8 cellular contexts compared by ENCODE assay signal in the genomic region with DNA sequence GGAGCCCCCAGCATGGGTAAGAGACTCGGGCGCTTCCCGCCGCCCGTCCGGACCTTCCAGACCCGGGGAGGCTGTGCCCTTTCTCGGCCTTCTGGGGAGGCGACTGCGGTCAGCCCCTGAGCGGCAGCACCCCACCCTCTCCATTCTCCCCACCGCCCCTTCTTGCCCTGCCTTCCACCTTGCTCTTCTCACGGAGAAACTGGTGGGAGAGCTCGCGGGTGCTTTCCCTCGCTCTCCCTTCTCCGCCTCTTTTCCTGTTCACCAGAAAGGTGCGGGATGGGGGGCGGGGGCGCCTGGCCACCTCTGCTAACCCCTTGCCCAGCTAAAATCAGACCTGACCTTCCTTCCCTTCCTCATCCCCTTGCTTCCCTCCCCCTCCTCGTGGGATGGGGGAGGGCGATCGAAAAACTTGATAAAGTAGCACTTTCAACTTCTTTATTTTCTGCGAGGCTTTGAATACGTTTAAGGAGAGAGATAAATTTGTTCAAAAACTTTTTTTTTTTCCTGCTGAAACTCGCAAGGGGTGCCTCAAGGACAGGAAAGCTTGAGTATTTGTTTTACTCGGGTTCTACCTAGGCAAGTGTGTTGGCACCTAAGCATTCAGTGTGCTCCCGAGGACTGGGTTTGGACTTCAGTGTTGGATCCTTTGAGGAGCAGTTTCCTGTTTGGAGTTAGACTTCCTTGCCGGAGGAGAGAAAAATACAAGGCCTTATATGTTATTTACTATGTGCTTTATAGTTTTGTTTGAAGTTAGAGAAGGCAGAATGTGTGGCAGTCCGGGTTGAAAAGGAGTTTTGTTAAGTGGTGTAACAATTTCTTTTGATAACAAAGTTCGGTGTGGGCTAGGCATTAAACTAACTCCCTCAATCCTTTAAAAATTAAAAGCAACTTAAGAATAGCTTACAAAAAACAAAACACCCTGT. TPM values are rescaled to one million over a fixed set of nuclear protein-coding genes. Genes with fewer than 3 reads are reported as not detected.
DNase-seq lines count a peak whose midpoint lies in the region; ATAC-seq and TF ChIP-seq lines count a peak whose summit lies in the region.

No MANE protein-coding gene starts in this region.

- peak overlapping the region in 1 of 2 experiments; percentile 90 for H2BK12ac ChIP-seq in mesenchymal stem cell (ENCODE audit: low read length in 2 of 2)

- ATAC-seq in GM18867 (IDR thresholded peaks at IDR 0.05; ENCODE audit: unreplicated experiment): peak; percentile 38
- ATAC-seq in HG03159 (IDR thresholded peaks at IDR 0.05; ENCODE audit: unreplicated experiment): peak; percentile 29
- no peak; the same call in 1 of the 3 replicates for ATAC-seq in RWPE2 (ENCODE audit: low read depth)
- ATAC-seq in upper lobe of right lung: peak; percentile 11

- H3K14ac ChIP-seq in mesenchymal stem cell (ENCODE audit: low read length in 2 of 2): peak overlapping the region in 1 of 2 experiments; percentile 87

- H4K8ac ChIP-seq in mesenchymal stem cell (ENCODE audit: low read length): peak overlapping the region; percentile 19

- H3K9me3 ChIP-seq in BE2C: no peaks in the 10 kb centered on the region
- no peaks in the 10 kb centered on the region for H3K9me3 ChIP-seq in RWPE2 (ENCODE audit: severe bottlenecking)
- no peaks in the 10 kb centered on the region for H3K9me3 ChIP-seq in effector memory CD4-positive, alpha-beta T cell (ENCODE audit: control insufficient read depth, low read length)
- no peaks in the 10 kb centered on the region for H3K9me3 ChIP-seq in mesenchymal stem cell (ENCODE audit: control insufficient read depth, low read length)
- H3K9me3 ChIP-seq in upper lobe of right lung: no peaks in the 10 kb centered on the region

- H2BK15ac ChIP-seq in mesenchymal stem cell (ENCODE audit: low read depth, poor library complexity, severe bottlenecking): no peak overlapping the region

- no peak overlapping the region for H2BK120ac ChIP-seq in mesenchymal stem cell (ENCODE audit: low read depth, low read length)

- peak overlapping the region; percentile 93 for H2BK5ac ChIP-seq in mesenchymal stem cell (ENCODE audit: low read depth, low read length, poor library complexity, severe bottlenecking)

- H4K91ac ChIP-seq in mesenchymal stem cell (ENCODE audit: low read length): peak overlapping the region; percentile 43

- H3K27me3 ChIP-seq in BE2C (no peaks in the 10 kb centered on the region), RWPE2 (ENCODE audit: insufficient read depth, poor library complexity, severe bottlenecking) (no peaks in the 10 kb centered on the region), mesenchymal stem cell (ENCODE audit: control insufficient read depth in 1 of 2, insufficient read depth in 1 of 2, low read length in 2 of 2) (no peaks in the 10 kb centered on the region), upper lobe of right lung (no peaks in the 10 kb centered on the region)
- H3K27me3 ChIP-seq in effector memory CD4-positive, alpha-beta T cell (replicated peaks; ENCODE audit: control insufficient read depth, insufficient read depth, low read length, poor library complexity, severe bottlenecking): no peaks in the 10 kb centered on the region

- H3K27ac ChIP-seq in RWPE2 (ENCODE audit: poor library complexity, severe bottlenecking) (peak overlapping the region; percentile 78), mesenchymal stem cell (ENCODE audit: low read length, poor library complexity, severe bottlenecking) (peak overlapping the region; percentile 92), upper lobe of right lung (peak overlapping the region; percentile 95)
- H3K27ac ChIP-seq in effector memory CD4-positive, alpha-beta T cell (ENCODE audit: insufficient read depth, low read length, poor library complexity, severe bottlenecking): peak overlapping the region; percentile 94

- intact Hi-C loops in upper lobe of right lung (cut with DNase I): no loop called here

- TF ChIP-seq CTCF in BE2C (IDR thresholded peaks at IDR 0.05; ENCODE audit: low read depth, low read length) (no peak), RWPE2 (IDR thresholded peaks at IDR 0.05; ENCODE audit: poor library complexity, severe bottlenecking) (no peak), upper lobe of right lung (IDR thresholded peaks at IDR 0.05) (no peak)

- H2AFZ ChIP-seq in mesenchymal stem cell (ENCODE audit: low read depth, low read length): no peak overlapping the region

- peak overlapping the region; percentile 96 for H3K9ac ChIP-seq in mesenchymal stem cell (ENCODE audit: low read length)

- under 1% methylated on average over 24 of the region's 31 CpGs for WGBS in mesenchymal stem cell

- peak overlapping the region; percentile 53 for H3K4me2 ChIP-seq in mesenchymal stem cell (ENCODE audit: low read length, poor library complexity, severe bottlenecking)

- H3K4me1 ChIP-seq in BE2C (no peaks in the 10 kb centered on the region), RWPE2 (ENCODE audit: insufficient read depth, poor library complexity, severe bottlenecking) (peaks cover 35% of the 10 kb centered on the region), mesenchymal stem cell (ENCODE audit: control insufficient read depth, insufficient read depth, low read depth, low read length) (peaks cover 9% of the 10 kb centered on the region), upper lobe of right lung (peaks cover 28% of the 10 kb centered on the region)
- H3K4me1 ChIP-seq in effector memory CD4-positive, alpha-beta T cell (ENCODE audit: control insufficient read depth, insufficient read depth, low read length, poor library complexity, severe bottlenecking): peaks cover 5% of the 10 kb centered on the region

- H3K18ac ChIP-seq in mesenchymal stem cell (ENCODE audit: low read depth in 1 of 2, low read length in 2 of 2): peak overlapping the region; percentile 82 to 98

- H3K36me3 ChIP-seq in BE2C (no peaks in the 10 kb centered on the region), RWPE2 (ENCODE audit: low read depth) (no peaks in the 10 kb centered on the region), mesenchymal stem cell (ENCODE audit: control insufficient read depth in 1 of 2, insufficient read depth in 2 of 2, low read depth in 1 of 2, low read length in 2 of 2) (no peaks in the 10 kb centered on the region), upper lobe of right lung (no peaks in the 10 kb centered on the region)
- H3K36me3 ChIP-seq in effector memory CD4-positive, alpha-beta T cell (ENCODE audit: control insufficient read depth, insufficient read depth, low read length): no peaks in the 10 kb centered on the region

- H3K4me3 ChIP-seq in BE2C (ENCODE audit: low read depth, low read length): peak overlapping the region; percentile 81
- peak overlapping the region; percentile 92 for H3K4me3 ChIP-seq in RWPE2 (ENCODE audit: severe bottlenecking)
- H3K4me3 ChIP-seq in effector memory CD4-positive, alpha-beta T cell (ENCODE audit: insufficient read depth, low read depth, low read length, poor library complexity, severe bottlenecking): peak overlapping the region; percentile 87
- H3K4me3 ChIP-seq in mesenchymal stem cell (ENCODE audit: insufficient read depth in 1 of 2, low read depth in 1 of 2, low read length in 2 of 2): peak overlapping the region; percentile 88 to 93
- H3K4me3 ChIP-seq in upper lobe of right lung: peak overlapping the region; percentile 92

- peak overlapping the region in 1 of 2 experiments; percentile 97 for H3K23ac ChIP-seq in mesenchymal stem cell (ENCODE audit: low read length in 2 of 2)

- H3K79me1 ChIP-seq in mesenchymal stem cell (replicated peaks; ENCODE audit: low read length, poor library complexity, severe bottlenecking): peaks cover 2% of the 10 kb centered on the region

- peak overlapping the region; percentile 24 to 71 for H3K4ac ChIP-seq in mesenchymal stem cell (ENCODE audit: low read depth in 1 of 2, low read length in 2 of 2)

- DNase-seq in BE2C (no peak), RWPE2 (ENCODE audit: low spot score) (no peak), mesenchymal stem cell (peak; percentile 50), upper lobe of right lung (no peak), NCI-H1694 treated with DMSO at 0.1 percent for 48 hours (lab: John Stamatoyannopoulos, UW) (no peak)
- DNase-seq in effector memory CD4-positive, alpha-beta T cell: no peak

- peak overlapping the region; percentile 26 for H2AK5ac ChIP-seq in mesenchymal stem cell (ENCODE audit: low read length, severe bottlenecking)

RNA-seq across cellular contexts. Expression of gene CD2AP, which starts 0.9 kb away (rescaled TPM):
- polyA plus RNA-seq in BE2C (2012; ENCODE audit: insufficient read depth, insufficient read length, low read depth): 1.9 TPM
- 26.3 TPM for polyA plus RNA-seq in mesenchymal stem cell (2013, experiment 1 of 2)
- polyA plus RNA-seq in mesenchymal stem cell (2013, experiment 2 of 2): 27.6 TPM
- total RNA-seq in upper lobe of right lung: 34.5 TPM
